In the genomic region with DNA sequence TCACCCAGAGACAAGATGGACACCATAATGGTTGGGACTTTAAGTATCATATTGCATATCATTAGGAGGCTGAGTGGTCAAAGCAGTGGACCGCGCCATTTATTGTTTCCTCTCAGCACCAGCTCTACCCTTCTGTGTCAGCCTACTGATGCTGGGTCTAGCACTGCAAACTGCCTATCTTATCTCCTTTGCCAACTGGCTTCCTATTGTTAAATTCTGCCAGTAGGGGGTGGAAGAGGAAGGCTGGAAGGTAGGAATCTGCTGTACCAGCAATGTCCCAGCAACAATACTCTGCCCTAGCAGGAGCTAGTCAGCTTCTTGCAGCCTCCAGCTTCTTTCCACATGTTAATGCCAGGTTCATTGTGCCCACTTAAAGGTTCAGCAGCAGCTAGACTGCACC, we compare ENCODE assay signal across 10 cellular contexts.
DNase-seq lines count a peak whose midpoint lies in the region; ATAC-seq and TF ChIP-seq lines count a peak whose summit lies in the region.
"Had no signal": no experiment of that assay in that cellular context is flagged by ENCODE, and none has a peak within 500 bp of the region (broad histone marks: within the 10 kb centered on the region; RNA-seq: fewer than 3 reads in every experiment).

No MANE protein-coding gene starts in this region.

- no peaks in the 10 kb centered on the region for H3K4me1 Mint-ChIP-seq in activated CD4-positive, alpha-beta T cell treated with anti-CD3 and anti-CD28 coated beads, Interleukin-2, amount 10 ng/mL, durations not matched to agents 7 days and 5 days
- peaks cover 2% of the 10 kb centered on the region for H3K4me1 Mint-ChIP-seq in chondrocyte (ENCODE audit: low read depth)

- DNase-seq in activated CD4-positive, alpha-beta T cell treated with anti-CD3 and anti-CD28 coated beads, Interleukin-2, amount 10 ng/mL, durations not matched to agents 7 days and 5 days = peak; percentile 23
- DNase-seq in activated CD4-positive, alpha-beta T cell treated with anti-CD3 and anti-CD28 coated beads for 1 hour = no peak
- DNase-seq in KBM-7 (peak; percentile 42), chondrocyte (ENCODE audit: low spot score) (no peak), smooth muscle cell (lab: John Stamatoyannopoulos, UW; ENCODE audit: unreplicated experiment) (no peak), NCI-H345 treated with DMSO at 0.1 percent for 48 hours (lab: John Stamatoyannopoulos, UW; ENCODE audit: unreplicated experiment) (no peak), left ventricle myocardium inferior (no peak)
- DNase-seq: pancreas had no signal

- in situ Hi-C loops in KBM-7 (cut with MboI; ENCODE audit: low pct_unique_long_range_greater_than_20kb, low sequenced_read_pairs) = no loop called here

- H3K79me2 ChIP-seq in smooth muscle cell (ENCODE audit: low read depth) = no peaks in the 10 kb centered on the region

- H3K36me3 Mint-ChIP-seq in activated CD4-positive, alpha-beta T cell treated with anti-CD3 and anti-CD28 coated beads, Interleukin-2, amount 10 ng/mL, durations not matched to agents 7 days and 5 days (ENCODE audit: low read depth) = no peaks in the 10 kb centered on the region
- H3K36me3 Mint-ChIP-seq in chondrocyte (ENCODE audit: low read depth) = no peaks in the 10 kb centered on the region

- H3K9me3 Mint-ChIP-seq in activated CD4-positive, alpha-beta T cell treated with anti-CD3 and anti-CD28 coated beads, Interleukin-2, amount 10 ng/mL, durations not matched to agents 7 days and 5 days = no peaks in the 10 kb centered on the region
- no peaks in the 10 kb centered on the region for H3K9me3 Mint-ChIP-seq in chondrocyte (ENCODE audit: low read depth)

- 94% methylated on average over 2 of the region's 2 CpGs for WGBS in smooth muscle cell (ENCODE audit: low lambda C conversion rate)

- H3K4me2 ChIP-seq in smooth muscle cell = no peak overlapping the region
- H3K4me2 ChIP-seq: BLaER1 had no signal

- no peak overlapping the region for H3K4me3 ChIP-seq in smooth muscle cell
- H3K4me3 ChIP-seq in left ventricle myocardium inferior = no peak overlapping the region
- H3K4me3 ChIP-seq: BLaER1, pancreas had no signal

- H3K4me3 Mint-ChIP-seq in activated CD4-positive, alpha-beta T cell treated with anti-CD3 and anti-CD28 coated beads, Interleukin-2, amount 10 ng/mL, durations not matched to agents 7 days and 5 days = no peak overlapping the region
- no peak overlapping the region for H3K4me3 Mint-ChIP-seq in chondrocyte (ENCODE audit: unreplicated experiment)

- H2AFZ ChIP-seq in smooth muscle cell (ENCODE audit: low read depth) = no peak overlapping the region

- H3K9ac ChIP-seq in smooth muscle cell (ENCODE audit: low read depth) = no peak overlapping the region
- H3K9ac ChIP-seq: BLaER1 had no signal

- intact Hi-C loops in left ventricle myocardium inferior (cut with micrococcal nuclease) = no loop called here

- no peaks in the 10 kb centered on the region for H3F3A ChIP-seq in smooth muscle cell (ENCODE audit: low read depth)

- TF ChIP-seq CTCF in chondrocyte (IDR thresholded peaks at IDR 0.05) = peak; percentile 30
- peak; percentile 14 for TF ChIP-seq CTCF in smooth muscle cell (IDR thresholded peaks at IDR 0.05; ENCODE audit: borderline replicate concordance, insufficient read depth, poor library complexity, severe bottlenecking)
- no peak for TF ChIP-seq CTCF in left ventricle myocardium inferior (IDR thresholded peaks at IDR 0.05; ENCODE audit: borderline replicate concordance)

- CTCF ChIA-PET in activated CD4-positive, alpha-beta T cell treated with anti-CD3 and anti-CD28 coated beads, Interleukin-2, amount 10 ng/mL, durations not matched to agents 7 days and 5 days (lab: Charles Lee) = no interaction called here

- no peaks in the 10 kb centered on the region for H4K20me1 ChIP-seq in smooth muscle cell (ENCODE audit: low read depth)
- H4K20me1 ChIP-seq: BLaER1 had no signal

- H3K27me3 Mint-ChIP-seq in activated CD4-positive, alpha-beta T cell treated with anti-CD3 and anti-CD28 coated beads, Interleukin-2, amount 10 ng/mL, durations not matched to agents 7 days and 5 days = peaks cover 1% of the 10 kb centered on the region
- peaks cover 3% of the 10 kb centered on the region for H3K27me3 Mint-ChIP-seq in chondrocyte (ENCODE audit: low read depth)

- H3K27ac ChIP-seq in smooth muscle cell (ENCODE audit: low read depth) = no peak overlapping the region
- H3K27ac ChIP-seq in left ventricle myocardium inferior (replicated peaks) = no peak overlapping the region
- H3K27ac ChIP-seq: BLaER1, pancreas had no signal

- H3K9me3 ChIP-seq in smooth muscle cell (replicated peaks; ENCODE audit: low read depth) (no peaks in the 10 kb centered on the region), left ventricle myocardium inferior (replicated peaks) (no peaks in the 10 kb centered on the region)
- H3K9me3 ChIP-seq: BLaER1, pancreas had no signal

- H3K27me3 ChIP-seq in smooth muscle cell (ENCODE audit: low read depth) = no peaks in the 10 kb centered on the region
- no peaks in the 10 kb centered on the region for H3K27me3 ChIP-seq in left ventricle myocardium inferior (ENCODE audit: low read depth)
- H3K27me3 ChIP-seq: BLaER1 had no signal

- H3K4me1 ChIP-seq in smooth muscle cell (ENCODE audit: low read depth) = no peaks in the 10 kb centered on the region
- no peaks in the 10 kb centered on the region for H3K4me1 ChIP-seq in left ventricle myocardium inferior
- H3K4me1 ChIP-seq: BLaER1, pancreas had no signal

- no peak for ATAC-seq in HG02610 (IDR thresholded peaks at IDR 0.05; ENCODE audit: unreplicated experiment)

- POLR2A ChIA-PET in activated CD4-positive, alpha-beta T cell treated with anti-CD3 and anti-CD28 coated beads, Interleukin-2, amount 10 ng/mL, durations not matched to agents 7 days and 5 days (lab: Charles Lee) = no interaction called here

- H3K36me3 ChIP-seq in smooth muscle cell (ENCODE audit: low read depth) (no peaks in the 10 kb centered on the region), left ventricle myocardium inferior (no peaks in the 10 kb centered on the region)
- H3K36me3 ChIP-seq: BLaER1, pancreas had no signal

- no peak overlapping the region for H3K27ac Mint-ChIP-seq in activated CD4-positive, alpha-beta T cell treated with anti-CD3 and anti-CD28 coated beads, Interleukin-2, amount 10 ng/mL, durations not matched to agents 7 days and 5 days
- H3K27ac Mint-ChIP-seq in chondrocyte (ENCODE audit: unreplicated experiment) = no peak overlapping the region

Comparison
In these comparisons a context has a peak if more than half of its experiments do, and no peak if none do; other contexts are left out.
1. DNase-seq: peak in activated CD4-positive, alpha-beta T cell treated with anti-CD3 and anti-CD28 coated beads, Interleukin-2, amount 10 ng/mL, durations not matched to agents 7 days and 5 days (single experiment) and KBM-7 (single experiment); none in activated CD4-positive, alpha-beta T cell treated with anti-CD3 and anti-CD28 coated beads for 1 hour (single experiment), chondrocyte (single experiment), smooth muscle cell (single experiment), NCI-H345 treated with DMSO at 0.1 percent for 48 hours (single experiment) and left ventricle myocardium inferior (single experiment).